ENCODE assay signal across 19 cellular contexts in the genomic region with DNA sequence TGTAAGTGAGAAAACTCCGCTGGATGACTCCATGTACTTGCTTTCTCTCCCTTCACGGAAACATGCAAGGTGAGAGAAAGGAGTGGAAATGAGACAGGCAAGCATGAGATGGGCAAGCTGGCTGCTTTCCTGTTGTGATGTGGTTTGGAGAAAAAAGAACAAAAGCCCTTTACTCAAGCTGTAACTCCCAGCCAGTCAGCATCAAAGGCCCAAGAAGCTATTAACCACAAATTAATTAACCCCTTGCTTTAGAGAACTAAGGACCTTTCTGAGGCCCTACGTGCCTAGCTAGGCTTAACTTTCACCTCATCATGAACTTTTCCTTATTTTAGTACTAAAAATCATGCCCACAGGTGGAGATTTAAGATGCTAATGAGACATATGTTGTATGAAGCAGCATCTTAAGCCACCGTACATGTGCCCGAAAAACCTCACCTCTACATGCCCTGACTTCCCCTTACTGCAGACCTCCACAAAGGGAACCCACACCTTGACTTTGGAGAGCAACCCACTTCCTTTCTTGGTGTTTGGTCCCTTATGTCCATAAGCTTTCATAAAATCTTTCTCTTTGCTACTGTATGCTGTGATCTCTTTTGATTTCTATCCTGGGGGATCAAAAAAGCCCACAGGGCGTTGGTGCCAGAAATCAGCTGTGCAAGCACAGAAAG.
A peak's percentile ranks its signal among the peaks of the same experiment; 100 is the strongest.
DNase-seq lines count a peak whose midpoint lies in the region; ATAC-seq and TF ChIP-seq lines count a peak whose summit lies in the region.
"Had no signal": no experiment of that assay in that cellular context is flagged by ENCODE, and none has a peak within 500 bp of the region (broad histone marks: within the 10 kb centered on the region; RNA-seq: fewer than 3 reads in every experiment).

No MANE protein-coding gene starts in this region.

- H3K4me3 Mint-ChIP-seq in activated naive CD8-positive, alpha-beta T cell treated with anti-CD3 and anti-CD28 coated beads, Interleukin-2, amount 10 ng/mL, durations not matched to agents 7 days and 5 days: peak overlapping the region; percentile 17
- H3K4me3 Mint-ChIP-seq in activated naive CD8-positive, alpha-beta T cell treated with anti-CD3 and anti-CD28 coated beads, Interleukin-2, amount 50 U/mL, for 24 hours: no peak overlapping the region
- peak overlapping the region; percentile 64 for H3K4me3 Mint-ChIP-seq in activated T-helper 17 cell treated with anti-CD3 and anti-CD28 coated beads, Interleukin-2, amount 50 U/mL, for 72 hours
- peak overlapping the region in 1 of 2 donors; percentile 32 for H3K4me3 Mint-ChIP-seq in stimulated activated naive CD8-positive, alpha-beta T cell treated with anti-CD3 and anti-CD28 coated beads, Interleukin-15, amount 100 ng/mL, for 72 hours
- H3K4me3 Mint-ChIP-seq in CD14-positive monocyte: peak overlapping the region in 1 of 2 donors; percentile 61

- POLR2A ChIA-PET in activated naive CD8-positive, alpha-beta T cell treated with anti-CD3 and anti-CD28 coated beads, Interleukin-2, amount 10 ng/mL, durations not matched to agents 7 days and 5 days (lab: Charles Lee): interaction anchor here (0.5 kb wide), 1 partner anchor 1329 kb away, joined by 4 read pairs; no protein-coding TSS in a partner anchor

- peak overlapping the region; percentile 0 for H3K27ac Mint-ChIP-seq in activated naive CD8-positive, alpha-beta T cell treated with anti-CD3 and anti-CD28 coated beads, Interleukin-2, amount 10 ng/mL, durations not matched to agents 7 days and 5 days
- no peak overlapping the region for H3K27ac Mint-ChIP-seq in activated naive CD8-positive, alpha-beta T cell treated with anti-CD3 and anti-CD28 coated beads, Interleukin-2, amount 50 U/mL, for 24 hours
- H3K27ac Mint-ChIP-seq in activated T-helper 17 cell treated with anti-CD3 and anti-CD28 coated beads, Interleukin-2, amount 50 U/mL, for 72 hours: peak overlapping the region; percentile 77
- no peak overlapping the region for H3K27ac Mint-ChIP-seq in stimulated activated naive CD8-positive, alpha-beta T cell treated with anti-CD3 and anti-CD28 coated beads, Interleukin-15, amount 100 ng/mL, for 72 hours
- H3K27ac Mint-ChIP-seq in CD14-positive monocyte: no peak overlapping the region
- H3K27ac Mint-ChIP-seq: immature natural killer cell had no signal

- peaks cover 26% of the 10 kb centered on the region for H3K36me3 Mint-ChIP-seq in activated naive CD8-positive, alpha-beta T cell treated with anti-CD3 and anti-CD28 coated beads, Interleukin-2, amount 10 ng/mL, durations not matched to agents 7 days and 5 days
- no peaks in the 10 kb centered on the region for H3K36me3 Mint-ChIP-seq in activated naive CD8-positive, alpha-beta T cell treated with anti-CD3 and anti-CD28 coated beads, Interleukin-2, amount 50 U/mL, for 24 hours (ENCODE audit: low read depth)
- no peaks in the 10 kb centered on the region for H3K36me3 Mint-ChIP-seq in activated T-helper 17 cell treated with anti-CD3 and anti-CD28 coated beads, Interleukin-2, amount 50 U/mL, for 72 hours (ENCODE audit: low read depth)
- no peaks in the 10 kb centered on the region for H3K36me3 Mint-ChIP-seq in CD14-positive monocyte

- H3K9me3 Mint-ChIP-seq in activated naive CD8-positive, alpha-beta T cell treated with anti-CD3 and anti-CD28 coated beads, Interleukin-2, amount 10 ng/mL, durations not matched to agents 7 days and 5 days: no peaks in the 10 kb centered on the region
- no peaks in the 10 kb centered on the region for H3K9me3 Mint-ChIP-seq in activated naive CD8-positive, alpha-beta T cell treated with anti-CD3 and anti-CD28 coated beads, Interleukin-2, amount 50 U/mL, for 24 hours
- no peaks in the 10 kb centered on the region for H3K9me3 Mint-ChIP-seq in activated T-helper 17 cell treated with anti-CD3 and anti-CD28 coated beads, Interleukin-2, amount 50 U/mL, for 72 hours
- H3K9me3 Mint-ChIP-seq in stimulated activated naive CD8-positive, alpha-beta T cell treated with anti-CD3 and anti-CD28 coated beads, Interleukin-15, amount 100 ng/mL, for 72 hours: no peaks in the 10 kb centered on the region
- H3K9me3 Mint-ChIP-seq in CD14-positive monocyte: peaks cover 0 to 5% (median 0%) of the 10 kb centered on the region in 7 donors
- H3K9me3 Mint-ChIP-seq: immature natural killer cell had no signal

- intact Hi-C loops in CD14-positive monocyte (cut with micrococcal nuclease): no loop called here

- H3K27me3 Mint-ChIP-seq in activated naive CD8-positive, alpha-beta T cell treated with anti-CD3 and anti-CD28 coated beads, Interleukin-2, amount 10 ng/mL, durations not matched to agents 7 days and 5 days: peaks cover 25% of the 10 kb centered on the region
- peaks cover 41% of the 10 kb centered on the region for H3K27me3 Mint-ChIP-seq in activated naive CD8-positive, alpha-beta T cell treated with anti-CD3 and anti-CD28 coated beads, Interleukin-2, amount 50 U/mL, for 24 hours
- H3K27me3 Mint-ChIP-seq in activated T-helper 17 cell treated with anti-CD3 and anti-CD28 coated beads, Interleukin-2, amount 50 U/mL, for 72 hours: peaks cover 41% of the 10 kb centered on the region
- peaks cover 74% of the 10 kb centered on the region for H3K27me3 Mint-ChIP-seq in stimulated activated naive CD8-positive, alpha-beta T cell treated with anti-CD3 and anti-CD28 coated beads, Interleukin-15, amount 100 ng/mL, for 72 hours
- peaks cover 64 to 72% (median 69%) of the 10 kb centered on the region in 3 donors for H3K27me3 Mint-ChIP-seq in CD14-positive monocyte (ENCODE audit: low read depth in 3 of 3)

- peaks cover 29% of the 10 kb centered on the region for H3K4me1 Mint-ChIP-seq in activated naive CD8-positive, alpha-beta T cell treated with anti-CD3 and anti-CD28 coated beads, Interleukin-2, amount 10 ng/mL, durations not matched to agents 7 days and 5 days
- H3K4me1 Mint-ChIP-seq in activated naive CD8-positive, alpha-beta T cell treated with anti-CD3 and anti-CD28 coated beads, Interleukin-2, amount 50 U/mL, for 24 hours: peaks cover 30% of the 10 kb centered on the region
- H3K4me1 Mint-ChIP-seq in activated T-helper 17 cell treated with anti-CD3 and anti-CD28 coated beads, Interleukin-2, amount 50 U/mL, for 72 hours: peaks cover 28% of the 10 kb centered on the region
- H3K4me1 Mint-ChIP-seq in stimulated activated naive CD8-positive, alpha-beta T cell treated with anti-CD3 and anti-CD28 coated beads, Interleukin-15, amount 100 ng/mL, for 72 hours: peaks cover 49% of the 10 kb centered on the region
- peaks cover 3% of the 10 kb centered on the region for H3K4me1 Mint-ChIP-seq in CD14-positive monocyte

- TF ChIP-seq CTCF in CD14-positive monocyte (IDR thresholded peaks at IDR 0.05): no peak

- ATAC-seq in activated naive CD8-positive, alpha-beta T cell treated with anti-CD3 and anti-CD28 coated beads, Interleukin-2, amount 10 ng/mL, durations not matched to agents 7 days and 5 days (ENCODE audit: low read depth): peak; percentile 69
- ATAC-seq in activated naive CD8-positive, alpha-beta T cell treated with anti-CD3 and anti-CD28 coated beads, Interleukin-2, amount 50 U/mL, for 24 hours: no peak
- ATAC-seq in HG03280 (IDR thresholded peaks at IDR 0.05; ENCODE audit: unreplicated experiment): peak; percentile 24
- ATAC-seq in activated T-helper 17 cell treated with anti-CD3 and anti-CD28 coated beads, Interleukin-2, amount 50 U/mL, for 72 hours (replicated peaks): peak; percentile 43
- peak; percentile 55 for ATAC-seq in stimulated activated naive CD8-positive, alpha-beta T cell treated with anti-CD3 and anti-CD28 coated beads, Interleukin-15, amount 100 ng/mL, for 72 hours
- ATAC-seq: heart left ventricle, left ventricle myocardium superior had no signal

- DNase-seq in activated naive CD8-positive, alpha-beta T cell treated with anti-CD3 and anti-CD28 coated beads, Interleukin-2, amount 10 ng/mL, durations not matched to agents 7 days and 5 days: no peak
- no peak for DNase-seq in activated naive CD8-positive, alpha-beta T cell treated with anti-CD3 and anti-CD28 coated beads, Interleukin-2, amount 50 U/mL, for 24 hours
- no peak for DNase-seq in stimulated activated naive CD8-positive, alpha-beta T cell treated with anti-CD3 and anti-CD28 coated beads, Interleukin-15, amount 100 ng/mL, for 72 hours
- DNase-seq in NOMO-1 treated with dmso at 0.1 percent for 144 hours (lab: John Stamatoyannopoulos, UW; ENCODE audit: unreplicated experiment) (no peak), CD14-positive monocyte (ENCODE audit: low spot score) (no peak), GM03348 (ENCODE audit: low spot score) (no peak)
- DNase-seq: activated gamma-delta T cell, HCEC 1CT, heart left ventricle, immature natural killer cell, left ventricle myocardium superior, mucosa of descending colon, NCI-H1417 treated with DMSO at 0.1 percent for 48 hours, NCI-H526, nucleus accumbens, retina, tibial artery had no signal

Comparison
In these comparisons a context has a peak if more than half of its experiments do, and no peak if none do; other contexts are left out.
1. H3K27ac Mint-ChIP-seq: peak in activated naive CD8-positive, alpha-beta T cell treated with anti-CD3 and anti-CD28 coated beads, Interleukin-2, amount 10 ng/mL, durations not matched to agents 7 days and 5 days (single experiment) and activated T-helper 17 cell treated with anti-CD3 and anti-CD28 coated beads, Interleukin-2, amount 50 U/mL, for 72 hours (single experiment); none in activated naive CD8-positive, alpha-beta T cell treated with anti-CD3 and anti-CD28 coated beads, Interleukin-2, amount 50 U/mL, for 24 hours (single experiment), stimulated activated naive CD8-positive, alpha-beta T cell treated with anti-CD3 and anti-CD28 coated beads, Interleukin-15, amount 100 ng/mL, for 72 hours (0 of 2) and CD14-positive monocyte (0 of 7).